ENCODE assay signal across 18 cellular contexts in genomic region chr5:54404568-54404967, GRCh38. TPM values are rescaled to one million over a fixed set of nuclear protein-coding genes. Genes with fewer than 3 reads are reported as not detected.
DNase-seq lines count a peak whose midpoint lies in the region; TF ChIP-seq lines count a peak whose summit lies in the region.
"Had no signal": no experiment of that assay in that cellular context is flagged by ENCODE, and none has a peak within 500 bp of the region (broad histone marks: within the 10 kb centered on the region; RNA-seq: fewer than 3 reads in every experiment).

No MANE protein-coding gene starts in this region.

- peak overlapping the region; percentile 36 to 49 for H3K27ac ChIP-seq in tibial artery

- no peaks in the 10 kb centered on the region for H3K27me3 ChIP-seq in tibial artery

- H3K9me3 ChIP-seq in tibial artery = no peaks in the 10 kb centered on the region

- H3K4me3 ChIP-seq in fibroblast of villous mesenchyme (ENCODE audit: low read depth, low read length) (no peak overlapping the region), tibial artery (no peak overlapping the region)

- peaks cover 0 to 17% (median 2%) of the 10 kb centered on the region in 4 donors for H3K4me1 ChIP-seq in tibial artery

- peak; percentile 19 for DNase-seq in NCI-H2227 treated with DMSO at 0.1 percent for 48 hours (lab: John Stamatoyannopoulos, UW)
- DNase-seq in NCI-H2227 (lab: John Stamatoyannopoulos, UW; ENCODE audit: unreplicated experiment) = no peak
- DNase-seq in SKM-1 treated with dmso at 0.1 percent for 144 hours (lab: John Stamatoyannopoulos, UW; ENCODE audit: unreplicated experiment) = peak; percentile 58
- peak; percentile 23 for DNase-seq in fibroblast of villous mesenchyme (ENCODE audit: low read depth)
- no peak for DNase-seq in tibial artery
- no peak for DNase-seq in NCI-H748 (lab: John Stamatoyannopoulos, UW; ENCODE audit: unreplicated experiment)
- DNase-seq in SHP77 (lab: John Stamatoyannopoulos, UW) = no peak
- DNase-seq in nucleus accumbens (lab: John Stamatoyannopoulos, UW) = no peak
- DNase-seq: ACHN; activated CD4-positive, alpha-beta T cell treated with anti-CD3 and anti-CD28 coated beads, Interleukin-2, amount 50 U/mL, for 4 hours; activated gamma-delta T cell; caudate nucleus; DMS53; HCEC 1CT; kidney; naive thymus-derived CD4-positive, alpha-beta T cell; NCI-H1417 treated with DMSO at 0.1 percent for 48 hours; NK-92 treated with Interleukin-12 subunit alpha and Interleukin-12 subunit beta, amount 100 ng/mL, for 24 hours had no signal

- H3K36me3 ChIP-seq in tibial artery = no peaks in the 10 kb centered on the region

- no peak for TF ChIP-seq CTCF in fibroblast of villous mesenchyme (IDR thresholded peaks at IDR 0.05; ENCODE audit: insufficient read depth, low read depth, low read length)
- no peak for TF ChIP-seq CTCF in tibial artery (IDR thresholded peaks at IDR 0.05)

- intact Hi-C loops in tibial artery (cut with DNase I; ENCODE audit: low total_unique reads) = no loop called here

RNA-seq across cellular contexts. Expression of gene HSPB3, which starts 50.9 kb away (rescaled TPM):
- total RNA-seq in fibroblast of villous mesenchyme = 1.7 and 6.1 TPM in 2 replicates
- total RNA-seq: kidney; naive thymus-derived CD4-positive, alpha-beta T cell had no signal

Comparison
In these comparisons a context has a peak if more than half of its experiments do, and no peak if none do; other contexts are left out.
1. DNase-seq: peak in NCI-H2227 treated with DMSO at 0.1 percent for 48 hours (single experiment), SKM-1 treated with dmso at 0.1 percent for 144 hours (single experiment) and fibroblast of villous mesenchyme (single experiment); none in NCI-H2227 (single experiment), tibial artery (0 of 2), NCI-H748 (single experiment), SHP77 (0 of 2) and nucleus accumbens (0 of 56).